In genomic region chr17:57324646-57325045, GRCh38 we compare ENCODE assay signal across 17 cellular contexts.
"Had no signal": no experiment of that assay in that cellular context is flagged by ENCODE, and none has a peak within 500 bp of the region (broad histone marks: within the 10 kb centered on the region; RNA-seq: fewer than 3 reads in every experiment).

No MANE protein-coding gene starts in this region.

- H3K4me3 Mint-ChIP-seq: natural killer cell treated with Interleukin-12 subunit alpha and Interleukin-12 subunit beta and Interleukin-15 and Interleukin-18, amount 100 ng/mL, for 72 hours had no signal

- H3K36me3 Mint-ChIP-seq: natural killer cell treated with Interleukin-12 subunit alpha and Interleukin-12 subunit beta and Interleukin-15 and Interleukin-18, amount 100 ng/mL, for 72 hours had no signal

- ATAC-seq: gastroesophageal sphincter; left lung; natural killer cell treated with Interleukin-12 subunit alpha and Interleukin-12 subunit beta and Interleukin-15 and Interleukin-18, amount 100 ng/mL, for 72 hours; sciatic nerve had no signal

- H3K27me3 Mint-ChIP-seq: natural killer cell treated with Interleukin-12 subunit alpha and Interleukin-12 subunit beta and Interleukin-15 and Interleukin-18, amount 100 ng/mL, for 72 hours had no signal

- DNase-seq: effector memory CD4-positive, alpha-beta T cell; glutamatergic neuron; islet precursor cell; left lung; lower lobe of right lung; mesenchymal stem cell; midbrain; retina; spleen; stimulated activated CD4-positive, alpha-beta T cell treated with anti-CD3 and anti-CD28 coated beads, Interleukin-15, amount 100 ng/mL, for 24 hours; stimulated activated CD4-positive, alpha-beta T cell treated with anti-CD3 and anti-CD28 coated beads, Interleukin-1b, Interleukin-23, amount 100 ng/mL, for 48 hours; stimulated activated CD4-positive, alpha-beta T cell treated with anti-CD3 and anti-CD28 coated beads, Interleukin-4, amount 100 ng/mL, for 4 hours; stimulated activated naive CD4-positive, alpha-beta T cell; tibial artery had no signal

- H3K9me3 Mint-ChIP-seq: natural killer cell treated with Interleukin-12 subunit alpha and Interleukin-12 subunit beta and Interleukin-15 and Interleukin-18, amount 100 ng/mL, for 72 hours had no signal
